Comparison of ENCODE assay signal across 10 cellular contexts in the genomic region with DNA sequence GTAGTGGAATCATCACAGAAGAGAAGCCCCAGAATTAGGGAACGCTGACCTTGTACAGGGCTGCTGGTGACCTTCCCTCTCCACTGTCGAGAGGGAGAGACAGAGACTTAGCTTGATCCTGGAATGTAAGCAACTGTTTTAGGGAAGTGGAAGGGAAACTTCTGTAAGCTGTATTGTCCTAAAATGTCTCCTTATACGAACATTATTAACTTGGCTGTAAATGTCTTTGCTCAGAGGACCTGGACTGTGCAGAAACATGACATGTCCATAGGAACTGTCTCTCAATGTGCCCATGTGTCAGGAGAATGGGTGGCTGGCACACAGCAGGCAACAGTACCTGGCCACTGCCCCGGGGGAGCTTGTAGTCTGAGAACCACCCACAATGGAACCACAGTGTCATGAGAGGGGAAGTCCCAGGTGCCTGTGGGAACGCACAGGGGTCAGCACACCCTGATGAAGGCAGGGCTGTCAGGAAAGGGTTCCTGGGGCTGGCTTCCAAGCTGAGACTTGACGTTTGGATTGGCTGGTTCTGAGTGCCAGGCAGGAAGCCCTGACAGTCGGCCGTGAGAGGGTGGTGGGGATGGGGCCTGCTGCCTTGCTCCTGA. TPM values are rescaled to one million over a fixed set of nuclear protein-coding genes. Genes with fewer than 3 reads are reported as not detected.
DNase-seq lines count a peak whose midpoint lies in the region; ATAC-seq, FAIRE-seq and TF ChIP-seq lines count a peak whose summit lies in the region.
"Had no signal": no experiment of that assay in that cellular context is flagged by ENCODE, and none has a peak within 500 bp of the region (broad histone marks: within the 10 kb centered on the region; RNA-seq: fewer than 3 reads in every experiment).

No MANE protein-coding gene starts in this region.

- no peak for TF ChIP-seq CTCF in stomach (IDR thresholded peaks at IDR 0.05)

- WGBS in stomach, 5 donors: 32 to 50% (median 37%) methylated on average over 8 of the region's 8 CpGs

- H3K27ac ChIP-seq in stomach: peak overlapping the region; percentile 48 to 94 (median 91)

- no peak for TF ChIP-seq EP300 in stomach (IDR thresholded peaks at IDR 0.05)

- H3K36me3 ChIP-seq in stomach: peaks cover 0 to 11% (median 7%) of the 10 kb centered on the region in 4 donors
- H3K36me3 ChIP-seq: gastrocnemius medialis had no signal

- H3K4me1 ChIP-seq in stomach: peaks cover 13 to 76% (median 38%) of the 10 kb centered on the region in 4 donors

- no peak for TF ChIP-seq POLR2A in stomach (IDR thresholded peaks at IDR 0.05)

- peak; percentile 99 for ATAC-seq in HG02759 (IDR thresholded peaks at IDR 0.05; ENCODE audit: unreplicated experiment)
- ATAC-seq: gastrocnemius medialis had no signal

- DNase-seq in activated T-cell treated with anti-CD3 and anti-CD28 coated beads for 24 hours (ENCODE audit: low read depth) (peak; percentile 7), activated T-cell treated with anti-CD3 and anti-CD28 coated beads for 4 hours (no peak), stomach (no peak), HTR-8/SVneo (ENCODE audit: insufficient read length, low spot score) (no peak), NCI-H2196 (lab: John Stamatoyannopoulos, UW; ENCODE audit: unreplicated experiment) (no peak), middle frontal gyrus (ENCODE audit: extremely low spot score, low spot score) (no peak)
- peak; percentile 36 for DNase-seq in activated CD4-positive, alpha-beta T cell treated with anti-CD3 and anti-CD28 coated beads for 48 hours
- DNase-seq: activated CD4-positive, CD25-positive, alpha-beta regulatory T cell treated with anti-CD3 and anti-CD28 coated beads, Interleukin-2, amount 50 U/mL, for 72 hours; gastrocnemius medialis had no signal

- intact Hi-C loops in stomach (cut with DNase I; ENCODE audit: low total_unique reads): no loop called here

- H3K27me3 ChIP-seq in stomach: no peaks in the 10 kb centered on the region
- H3K27me3 ChIP-seq: gastrocnemius medialis had no signal

- no peak for FAIRE-seq in HTR-8/SVneo (lab: Jason Lieb, UNC)

- H3K4me3 ChIP-seq in stomach: no peak overlapping the region
- H3K4me3 ChIP-seq: gastrocnemius medialis had no signal

- H3K9me3 ChIP-seq in stomach: no peaks in the 10 kb centered on the region
- H3K9me3 ChIP-seq: gastrocnemius medialis had no signal

RNA-seq across cellular contexts. Expression of a gene that starts 34.0 kb away (rescaled TPM):
- 100 to 1,000 TPM in 2 of 5 donors, 10 to 100 TPM in 2, 1 to 10 TPM in 1; 9.3 to 184 (median 66.9) TPM for total RNA-seq in stomach
- 100 to 1,000 TPM in 2 of 3 donors, 10 to 100 TPM in 1; 52.6 to 161 (median 150) TPM for polyA plus RNA-seq in stomach

Comparison
In these comparisons a context has a peak if more than half of its experiments do, and no peak if none do; other contexts are left out.
1. DNase-seq: peak in activated T-cell treated with anti-CD3 and anti-CD28 coated beads for 24 hours (single experiment) and activated CD4-positive, alpha-beta T cell treated with anti-CD3 and anti-CD28 coated beads for 48 hours (single experiment); none in activated T-cell treated with anti-CD3 and anti-CD28 coated beads for 4 hours (single experiment), stomach (single experiment), HTR-8/SVneo (single experiment), NCI-H2196 (single experiment) and middle frontal gyrus (single experiment).